Comparison of ENCODE assay signal across 1 cellular context in the genomic region with DNA sequence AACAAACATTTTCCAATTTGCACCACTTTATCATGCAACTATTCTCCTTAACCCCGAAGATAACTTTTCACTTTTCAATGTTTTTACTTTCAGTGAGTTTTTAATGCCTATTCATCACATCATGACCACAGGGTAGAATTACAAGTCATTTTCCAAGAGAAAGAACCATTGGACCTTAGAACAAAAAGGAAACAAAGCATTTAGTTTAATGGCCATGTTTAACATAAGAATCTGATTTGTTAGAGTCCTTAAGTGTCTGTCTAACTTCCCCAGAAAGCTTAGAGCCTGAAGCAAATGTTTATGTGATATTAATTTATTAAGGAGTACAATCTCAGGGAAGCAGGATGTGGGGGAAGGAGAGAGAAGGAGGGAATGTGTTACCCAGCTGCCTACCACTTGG.
TF ChIP-seq lines count a peak whose summit lies in the region.

No MANE protein-coding gene starts in this region.

TF ChIP-seq in WTC11, 78 proteins besides CTCF, POLR2A, EP300 and RAD21 (continued from another document):
- TF ChIP-seq, protein P1, sequence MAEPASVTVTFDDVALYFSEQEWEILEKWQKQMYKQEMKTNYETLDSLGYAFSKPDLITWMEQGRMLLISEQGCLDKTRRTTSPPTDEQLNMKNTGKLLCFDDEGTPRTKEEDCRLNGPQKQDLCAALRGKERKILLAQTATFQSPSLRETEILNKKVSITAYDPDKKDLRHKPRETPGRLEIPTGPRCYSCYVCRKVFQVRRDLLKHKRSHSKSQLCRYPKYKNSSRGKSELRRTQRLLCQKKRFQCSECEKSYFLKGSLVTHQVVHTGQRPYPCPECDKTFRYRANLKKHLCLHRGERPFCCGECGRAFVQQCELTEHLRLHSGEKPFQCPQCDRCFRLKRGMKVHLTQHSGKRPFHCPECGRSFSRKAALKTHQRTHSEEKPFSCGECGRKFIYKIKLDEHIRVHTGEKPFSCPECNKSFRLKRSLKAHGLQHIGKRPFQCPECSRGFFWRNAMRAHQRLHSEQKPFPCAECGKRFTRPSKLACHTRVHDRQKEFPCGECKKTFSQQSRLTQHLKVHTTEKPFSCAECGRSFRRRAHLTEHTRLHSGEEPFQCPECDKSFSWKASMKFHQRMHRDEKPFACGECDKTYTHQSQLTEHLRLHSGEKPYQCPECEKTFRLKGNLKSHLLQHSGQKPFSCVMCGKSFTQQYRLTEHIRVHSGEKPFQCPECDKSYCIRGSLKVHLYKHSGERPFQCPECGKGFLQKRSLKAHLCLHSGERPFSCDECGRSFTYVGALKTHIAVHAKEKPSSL (CRISPR knock-in tag; conservative IDR thresholded peaks at IDR 0.05) = no peak
- no peak for TF ChIP-seq CBFB (CRISPR knock-in tag; IDR thresholded peaks at IDR 0.05; ENCODE audit: low read depth)
- TF ChIP-seq, protein P2, sequence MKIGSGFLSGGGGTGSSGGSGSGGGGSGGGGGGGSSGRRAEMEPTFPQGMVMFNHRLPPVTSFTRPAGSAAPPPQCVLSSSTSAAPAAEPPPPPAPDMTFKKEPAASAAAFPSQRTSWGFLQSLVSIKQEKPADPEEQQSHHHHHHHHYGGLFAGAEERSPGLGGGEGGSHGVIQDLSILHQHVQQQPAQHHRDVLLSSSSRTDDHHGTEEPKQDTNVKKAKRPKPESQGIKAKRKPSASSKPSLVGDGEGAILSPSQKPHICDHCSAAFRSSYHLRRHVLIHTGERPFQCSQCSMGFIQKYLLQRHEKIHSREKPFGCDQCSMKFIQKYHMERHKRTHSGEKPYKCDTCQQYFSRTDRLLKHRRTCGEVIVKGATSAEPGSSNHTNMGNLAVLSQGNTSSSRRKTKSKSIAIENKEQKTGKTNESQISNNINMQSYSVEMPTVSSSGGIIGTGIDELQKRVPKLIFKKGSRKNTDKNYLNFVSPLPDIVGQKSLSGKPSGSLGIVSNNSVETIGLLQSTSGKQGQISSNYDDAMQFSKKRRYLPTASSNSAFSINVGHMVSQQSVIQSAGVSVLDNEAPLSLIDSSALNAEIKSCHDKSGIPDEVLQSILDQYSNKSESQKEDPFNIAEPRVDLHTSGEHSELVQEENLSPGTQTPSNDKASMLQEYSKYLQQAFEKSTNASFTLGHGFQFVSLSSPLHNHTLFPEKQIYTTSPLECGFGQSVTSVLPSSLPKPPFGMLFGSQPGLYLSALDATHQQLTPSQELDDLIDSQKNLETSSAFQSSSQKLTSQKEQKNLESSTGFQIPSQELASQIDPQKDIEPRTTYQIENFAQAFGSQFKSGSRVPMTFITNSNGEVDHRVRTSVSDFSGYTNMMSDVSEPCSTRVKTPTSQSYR (CRISPR knock-in tag; IDR thresholded peaks at IDR 0.05) = no peak
- TF ChIP-seq, protein P3, sequence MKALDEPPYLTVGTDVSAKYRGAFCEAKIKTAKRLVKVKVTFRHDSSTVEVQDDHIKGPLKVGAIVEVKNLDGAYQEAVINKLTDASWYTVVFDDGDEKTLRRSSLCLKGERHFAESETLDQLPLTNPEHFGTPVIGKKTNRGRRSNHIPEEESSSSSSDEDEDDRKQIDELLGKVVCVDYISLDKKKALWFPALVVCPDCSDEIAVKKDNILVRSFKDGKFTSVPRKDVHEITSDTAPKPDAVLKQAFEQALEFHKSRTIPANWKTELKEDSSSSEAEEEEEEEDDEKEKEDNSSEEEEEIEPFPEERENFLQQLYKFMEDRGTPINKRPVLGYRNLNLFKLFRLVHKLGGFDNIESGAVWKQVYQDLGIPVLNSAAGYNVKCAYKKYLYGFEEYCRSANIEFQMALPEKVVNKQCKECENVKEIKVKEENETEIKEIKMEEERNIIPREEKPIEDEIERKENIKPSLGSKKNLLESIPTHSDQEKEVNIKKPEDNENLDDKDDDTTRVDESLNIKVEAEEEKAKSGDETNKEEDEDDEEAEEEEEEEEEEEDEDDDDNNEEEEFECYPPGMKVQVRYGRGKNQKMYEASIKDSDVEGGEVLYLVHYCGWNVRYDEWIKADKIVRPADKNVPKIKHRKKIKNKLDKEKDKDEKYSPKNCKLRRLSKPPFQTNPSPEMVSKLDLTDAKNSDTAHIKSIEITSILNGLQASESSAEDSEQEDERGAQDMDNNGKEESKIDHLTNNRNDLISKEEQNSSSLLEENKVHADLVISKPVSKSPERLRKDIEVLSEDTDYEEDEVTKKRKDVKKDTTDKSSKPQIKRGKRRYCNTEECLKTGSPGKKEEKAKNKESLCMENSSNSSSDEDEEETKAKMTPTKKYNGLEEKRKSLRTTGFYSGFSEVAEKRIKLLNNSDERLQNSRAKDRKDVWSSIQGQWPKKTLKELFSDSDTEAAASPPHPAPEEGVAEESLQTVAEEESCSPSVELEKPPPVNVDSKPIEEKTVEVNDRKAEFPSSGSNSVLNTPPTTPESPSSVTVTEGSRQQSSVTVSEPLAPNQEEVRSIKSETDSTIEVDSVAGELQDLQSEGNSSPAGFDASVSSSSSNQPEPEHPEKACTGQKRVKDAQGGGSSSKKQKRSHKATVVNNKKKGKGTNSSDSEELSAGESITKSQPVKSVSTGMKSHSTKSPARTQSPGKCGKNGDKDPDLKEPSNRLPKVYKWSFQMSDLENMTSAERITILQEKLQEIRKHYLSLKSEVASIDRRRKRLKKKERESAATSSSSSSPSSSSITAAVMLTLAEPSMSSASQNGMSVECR (CRISPR knock-in tag; IDR thresholded peaks at IDR 0.05; ENCODE audit: borderline replicate concordance) = no peak
- TF ChIP-seq, protein P4, sequence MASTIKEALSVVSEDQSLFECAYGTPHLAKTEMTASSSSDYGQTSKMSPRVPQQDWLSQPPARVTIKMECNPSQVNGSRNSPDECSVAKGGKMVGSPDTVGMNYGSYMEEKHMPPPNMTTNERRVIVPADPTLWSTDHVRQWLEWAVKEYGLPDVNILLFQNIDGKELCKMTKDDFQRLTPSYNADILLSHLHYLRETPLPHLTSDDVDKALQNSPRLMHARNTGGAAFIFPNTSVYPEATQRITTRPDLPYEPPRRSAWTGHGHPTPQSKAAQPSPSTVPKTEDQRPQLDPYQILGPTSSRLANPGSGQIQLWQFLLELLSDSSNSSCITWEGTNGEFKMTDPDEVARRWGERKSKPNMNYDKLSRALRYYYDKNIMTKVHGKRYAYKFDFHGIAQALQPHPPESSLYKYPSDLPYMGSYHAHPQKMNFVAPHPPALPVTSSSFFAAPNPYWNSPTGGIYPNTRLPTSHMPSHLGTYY (CRISPR knock-in tag; IDR thresholded peaks at IDR 0.05) = no peak
- TF ChIP-seq, protein P5, sequence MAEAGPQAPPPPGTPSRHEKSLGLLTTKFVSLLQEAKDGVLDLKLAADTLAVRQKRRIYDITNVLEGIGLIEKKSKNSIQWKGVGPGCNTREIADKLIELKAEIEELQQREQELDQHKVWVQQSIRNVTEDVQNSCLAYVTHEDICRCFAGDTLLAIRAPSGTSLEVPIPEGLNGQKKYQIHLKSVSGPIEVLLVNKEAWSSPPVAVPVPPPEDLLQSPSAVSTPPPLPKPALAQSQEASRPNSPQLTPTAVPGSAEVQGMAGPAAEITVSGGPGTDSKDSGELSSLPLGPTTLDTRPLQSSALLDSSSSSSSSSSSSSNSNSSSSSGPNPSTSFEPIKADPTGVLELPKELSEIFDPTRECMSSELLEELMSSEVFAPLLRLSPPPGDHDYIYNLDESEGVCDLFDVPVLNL (CRISPR knock-in tag; IDR thresholded peaks at IDR 0.05; ENCODE audit: borderline replicate concordance, low read depth) = no peak
- TF ChIP-seq, protein P6, sequence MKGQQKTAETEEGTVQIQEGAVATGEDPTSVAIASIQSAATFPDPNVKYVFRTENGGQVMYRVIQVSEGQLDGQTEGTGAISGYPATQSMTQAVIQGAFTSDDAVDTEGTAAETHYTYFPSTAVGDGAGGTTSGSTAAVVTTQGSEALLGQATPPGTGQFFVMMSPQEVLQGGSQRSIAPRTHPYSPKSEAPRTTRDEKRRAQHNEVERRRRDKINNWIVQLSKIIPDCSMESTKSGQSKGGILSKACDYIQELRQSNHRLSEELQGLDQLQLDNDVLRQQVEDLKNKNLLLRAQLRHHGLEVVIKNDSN (CRISPR knock-in tag; IDR thresholded peaks at IDR 0.05) = no peak
- TF ChIP-seq ZNF121 (CRISPR knock-in tag; IDR thresholded peaks at IDR 0.05) = no peak
- TF ChIP-seq JUN (CRISPR knock-in tag; IDR thresholded peaks at IDR 0.05) = no peak
- TF ChIP-seq, protein P7, sequence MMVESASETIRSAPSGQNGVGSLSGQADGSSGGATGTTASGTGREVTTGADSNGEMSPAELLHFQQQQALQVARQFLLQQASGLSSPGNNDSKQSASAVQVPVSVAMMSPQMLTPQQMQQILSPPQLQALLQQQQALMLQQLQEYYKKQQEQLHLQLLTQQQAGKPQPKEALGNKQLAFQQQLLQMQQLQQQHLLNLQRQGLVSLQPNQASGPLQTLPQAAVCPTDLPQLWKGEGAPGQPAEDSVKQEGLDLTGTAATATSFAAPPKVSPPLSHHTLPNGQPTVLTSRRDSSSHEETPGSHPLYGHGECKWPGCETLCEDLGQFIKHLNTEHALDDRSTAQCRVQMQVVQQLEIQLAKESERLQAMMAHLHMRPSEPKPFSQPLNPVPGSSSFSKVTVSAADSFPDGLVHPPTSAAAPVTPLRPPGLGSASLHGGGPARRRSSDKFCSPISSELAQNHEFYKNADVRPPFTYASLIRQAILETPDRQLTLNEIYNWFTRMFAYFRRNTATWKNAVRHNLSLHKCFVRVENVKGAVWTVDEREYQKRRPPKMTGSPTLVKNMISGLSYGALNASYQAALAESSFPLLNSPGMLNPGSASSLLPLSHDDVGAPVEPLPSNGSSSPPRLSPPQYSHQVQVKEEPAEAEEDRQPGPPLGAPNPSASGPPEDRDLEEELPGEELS (CRISPR knock-in tag; IDR thresholded peaks at IDR 0.05) = no peak
- TF ChIP-seq, protein P8, sequence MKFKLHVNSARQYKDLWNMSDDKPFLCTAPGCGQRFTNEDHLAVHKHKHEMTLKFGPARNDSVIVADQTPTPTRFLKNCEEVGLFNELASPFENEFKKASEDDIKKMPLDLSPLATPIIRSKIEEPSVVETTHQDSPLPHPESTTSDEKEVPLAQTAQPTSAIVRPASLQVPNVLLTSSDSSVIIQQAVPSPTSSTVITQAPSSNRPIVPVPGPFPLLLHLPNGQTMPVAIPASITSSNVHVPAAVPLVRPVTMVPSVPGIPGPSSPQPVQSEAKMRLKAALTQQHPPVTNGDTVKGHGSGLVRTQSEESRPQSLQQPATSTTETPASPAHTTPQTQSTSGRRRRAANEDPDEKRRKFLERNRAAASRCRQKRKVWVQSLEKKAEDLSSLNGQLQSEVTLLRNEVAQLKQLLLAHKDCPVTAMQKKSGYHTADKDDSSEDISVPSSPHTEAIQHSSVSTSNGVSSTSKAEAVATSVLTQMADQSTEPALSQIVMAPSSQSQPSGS (CRISPR knock-in tag; IDR thresholded peaks at IDR 0.05; ENCODE audit: borderline replicate concordance, low read depth) = no peak
- TF ChIP-seq, protein P9, sequence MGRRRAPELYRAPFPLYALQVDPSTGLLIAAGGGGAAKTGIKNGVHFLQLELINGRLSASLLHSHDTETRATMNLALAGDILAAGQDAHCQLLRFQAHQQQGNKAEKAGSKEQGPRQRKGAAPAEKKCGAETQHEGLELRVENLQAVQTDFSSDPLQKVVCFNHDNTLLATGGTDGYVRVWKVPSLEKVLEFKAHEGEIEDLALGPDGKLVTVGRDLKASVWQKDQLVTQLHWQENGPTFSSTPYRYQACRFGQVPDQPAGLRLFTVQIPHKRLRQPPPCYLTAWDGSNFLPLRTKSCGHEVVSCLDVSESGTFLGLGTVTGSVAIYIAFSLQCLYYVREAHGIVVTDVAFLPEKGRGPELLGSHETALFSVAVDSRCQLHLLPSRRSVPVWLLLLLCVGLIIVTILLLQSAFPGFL (CRISPR knock-in tag; IDR thresholded peaks at IDR 0.05; ENCODE audit: borderline replicate concordance) = no peak
- no peak for TF ChIP-seq NFATC4 (CRISPR knock-in tag; IDR thresholded peaks at IDR 0.05)
- TF ChIP-seq, protein P10, sequence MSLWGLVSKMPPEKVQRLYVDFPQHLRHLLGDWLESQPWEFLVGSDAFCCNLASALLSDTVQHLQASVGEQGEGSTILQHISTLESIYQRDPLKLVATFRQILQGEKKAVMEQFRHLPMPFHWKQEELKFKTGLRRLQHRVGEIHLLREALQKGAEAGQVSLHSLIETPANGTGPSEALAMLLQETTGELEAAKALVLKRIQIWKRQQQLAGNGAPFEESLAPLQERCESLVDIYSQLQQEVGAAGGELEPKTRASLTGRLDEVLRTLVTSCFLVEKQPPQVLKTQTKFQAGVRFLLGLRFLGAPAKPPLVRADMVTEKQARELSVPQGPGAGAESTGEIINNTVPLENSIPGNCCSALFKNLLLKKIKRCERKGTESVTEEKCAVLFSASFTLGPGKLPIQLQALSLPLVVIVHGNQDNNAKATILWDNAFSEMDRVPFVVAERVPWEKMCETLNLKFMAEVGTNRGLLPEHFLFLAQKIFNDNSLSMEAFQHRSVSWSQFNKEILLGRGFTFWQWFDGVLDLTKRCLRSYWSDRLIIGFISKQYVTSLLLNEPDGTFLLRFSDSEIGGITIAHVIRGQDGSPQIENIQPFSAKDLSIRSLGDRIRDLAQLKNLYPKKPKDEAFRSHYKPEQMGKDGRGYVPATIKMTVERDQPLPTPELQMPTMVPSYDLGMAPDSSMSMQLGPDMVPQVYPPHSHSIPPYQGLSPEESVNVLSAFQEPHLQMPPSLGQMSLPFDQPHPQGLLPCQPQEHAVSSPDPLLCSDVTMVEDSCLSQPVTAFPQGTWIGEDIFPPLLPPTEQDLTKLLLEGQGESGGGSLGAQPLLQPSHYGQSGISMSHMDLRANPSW (CRISPR knock-in tag; conservative IDR thresholded peaks at IDR 0.05; ENCODE audit: low read depth) = no peak
TF ChIP-seq in WTC11: peak in this region for 0.
